ENCODE assay signal across 9 cellular contexts in the genomic region with DNA sequence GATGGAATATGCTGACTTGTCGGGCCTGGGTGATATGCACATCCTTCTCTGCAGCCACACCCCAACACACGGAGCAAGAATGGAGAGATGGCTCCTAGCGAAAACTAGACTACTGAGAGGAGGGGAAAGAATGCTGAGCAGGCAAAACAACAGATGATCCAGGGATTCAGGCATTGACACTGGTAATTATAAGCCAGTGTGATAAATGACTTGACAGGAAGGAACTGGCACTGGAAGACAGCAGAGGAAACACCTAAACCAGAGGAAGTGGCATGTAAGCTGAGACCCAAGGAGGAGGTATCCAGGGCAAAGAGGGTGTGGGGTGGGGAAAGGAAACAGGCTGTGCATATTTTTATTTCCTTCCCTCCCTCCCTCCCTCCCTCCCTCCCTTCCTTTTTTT. TPM values are rescaled to one million over a fixed set of nuclear protein-coding genes. Genes with fewer than 3 reads are reported as not detected.
A peak's percentile ranks its signal among the peaks of the same experiment; 100 is the strongest.
DNase-seq lines count a peak whose midpoint lies in the region; ATAC-seq and TF ChIP-seq lines count a peak whose summit lies in the region.
"Had no signal": no experiment of that assay in that cellular context is flagged by ENCODE, and none has a peak within 500 bp of the region (broad histone marks: within the 10 kb centered on the region; RNA-seq: fewer than 3 reads in every experiment).

No MANE protein-coding gene starts in this region.

- no peaks in the 10 kb centered on the region for H3K4me1 ChIP-seq in testis

- no peaks in the 10 kb centered on the region for H3K27me3 ChIP-seq in testis

- no peaks in the 10 kb centered on the region for H3K9me3 ChIP-seq in testis

- TF ChIP-seq CTCF in nephron (IDR thresholded peaks at IDR 0.05; ENCODE audit: unreplicated experiment in 3 of 3) (no peak), testis (IDR thresholded peaks at IDR 0.05) (no peak)

- intact Hi-C loops in testis (cut with DNase I; ENCODE audit: low total_unique reads) = no loop called here

- peak overlapping the region; percentile 40 for H3K27ac Mint-ChIP-seq in activated T-cell treated with anti-CD3 and anti-CD28 coated beads, Interleukin-2, amount 50 U/mL, for 72 hours
- H3K27ac Mint-ChIP-seq in nephron = peak overlapping the region; percentile 15 to 64 (median 48)

- 58 to 74% methylated on average over 3 of the region's 3 CpGs for WGBS in testis, 2 donors

- H3K27ac ChIP-seq in testis = no peak overlapping the region

- H3K4me3 Mint-ChIP-seq in activated T-cell treated with anti-CD3 and anti-CD28 coated beads, Interleukin-2, amount 50 U/mL, for 72 hours = peak overlapping the region; percentile 45 to 75
- no peak overlapping the region for H3K4me3 Mint-ChIP-seq in nephron

- peak in 1 of 2 donors; percentile 44 for ATAC-seq in activated T-cell treated with anti-CD3 and anti-CD28 coated beads, Interleukin-2, amount 50 U/mL, for 72 hours (replicated peaks in 1 of 2)
- ATAC-seq in HG02970 (IDR thresholded peaks at IDR 0.05; ENCODE audit: low FRiP score, unreplicated experiment) (no peak), GM21528 (IDR thresholded peaks at IDR 0.05; ENCODE audit: low FRiP score, unreplicated experiment) (no peak)

- H3K4me1 Mint-ChIP-seq in activated T-cell treated with anti-CD3 and anti-CD28 coated beads, Interleukin-2, amount 50 U/mL, for 72 hours (ENCODE audit: low read depth) = peaks cover 47% of the 10 kb centered on the region
- peaks cover 38% of the 10 kb centered on the region for H3K4me1 Mint-ChIP-seq in nephron

- no peak overlapping the region for H3K4me3 ChIP-seq in testis

- peaks cover 0 to 2% of the 10 kb centered on the region in 2 donors for H3K9me3 Mint-ChIP-seq in activated T-cell treated with anti-CD3 and anti-CD28 coated beads, Interleukin-2, amount 50 U/mL, for 72 hours
- no peaks in the 10 kb centered on the region for H3K9me3 Mint-ChIP-seq in nephron

- no peaks in the 10 kb centered on the region for H3K36me3 Mint-ChIP-seq in activated T-cell treated with anti-CD3 and anti-CD28 coated beads, Interleukin-2, amount 50 U/mL, for 72 hours (ENCODE audit: insufficient read depth in 2 of 2)
- H3K36me3 Mint-ChIP-seq in nephron (ENCODE audit: low read depth) = no peaks in the 10 kb centered on the region

- H3K27me3 Mint-ChIP-seq in activated T-cell treated with anti-CD3 and anti-CD28 coated beads, Interleukin-2, amount 50 U/mL, for 72 hours (ENCODE audit: low read depth) = no peaks in the 10 kb centered on the region
- H3K27me3 Mint-ChIP-seq in nephron (ENCODE audit: low read depth) = peaks cover 4% of the 10 kb centered on the region

- no peak for TF ChIP-seq POLR2A in testis (IDR thresholded peaks at IDR 0.05)

- H3K36me3 ChIP-seq in testis (ENCODE audit: low read depth, missing control alignments) = no peaks in the 10 kb centered on the region

- DNase-seq in NCI-H1417 (lab: John Stamatoyannopoulos, UW) (peak in 2 of 3 experiments; percentile 26 to 58), NCI-H1417 treated with DMSO at 0.1 percent for 48 hours (lab: John Stamatoyannopoulos, UW) (no peak), NAMALWA (ENCODE audit: low spot score) (peak; percentile 17), testis (no peak)
- peak in 1 of 2 donors; percentile 19 for DNase-seq in activated T-cell treated with anti-CD3 and anti-CD28 coated beads, Interleukin-2, amount 50 U/mL, for 72 hours
- DNase-seq: SHP77 had no signal

RNA-seq across cellular contexts. Expression of gene KHDRBS1, which starts 31.7 kb away (rescaled TPM):
- total RNA-seq in activated T-cell treated with anti-CD3 and anti-CD28 coated beads, Interleukin-2, amount 50 U/mL, for 72 hours = 100 to 1,000 TPM; 138 to 156 TPM
- 10 to 100 TPM; 90.4 to 95.0 TPM for total RNA-seq in testis
- 133 TPM for polyA plus RNA-seq in testis (ENCODE audit: insufficient read depth, low read depth, low replicate concordance)

RNA-seq across cellular contexts. Expression of gene PTP4A2, which starts 43.8 kb away (rescaled TPM):
- 100 to 1,000 TPM; 437 to 541 TPM for total RNA-seq in activated T-cell treated with anti-CD3 and anti-CD28 coated beads, Interleukin-2, amount 50 U/mL, for 72 hours
- 100 to 1,000 TPM; 137 to 189 TPM for total RNA-seq in testis
- 305 TPM for polyA plus RNA-seq in testis (ENCODE audit: insufficient read depth, low read depth, low replicate concordance)

Comparison
In these comparisons a context has a peak if more than half of its experiments do, and no peak if none do; other contexts are left out.
1. DNase-seq: peak in NCI-H1417 (2 of 3) and NAMALWA (single experiment); none in NCI-H1417 treated with DMSO at 0.1 percent for 48 hours (single experiment) and testis (single experiment).
2. H3K4me3 Mint-ChIP-seq: peak in activated T-cell treated with anti-CD3 and anti-CD28 coated beads, Interleukin-2, amount 50 U/mL, for 72 hours (2 of 2); none in nephron (0 of 3).